1 cellular context compared by ENCODE assay signal in genomic region chr3:63855333-63855940, GRCh38.
TF ChIP-seq lines count a peak whose summit lies in the region.

No MANE protein-coding gene starts in this region.

TF ChIP-seq in IMR-90, 13 proteins besides CTCF, POLR2A, EP300 and RAD21:
- TF ChIP-seq RFX5 (IDR thresholded peaks at IDR 0.05; ENCODE audit: low read depth, low read length) (no peak), SMC3 (IDR thresholded peaks at IDR 0.05; ENCODE audit: low read depth, low read length) (no peak), NFE2L2 (IDR thresholded peaks at IDR 0.05; ENCODE audit: low read depth, low read length) (no peak), RCOR1 (IDR thresholded peaks at IDR 0.05; ENCODE audit: insufficient replicate concordance, low read length) (no peak), MAZ (IDR thresholded peaks at IDR 0.05; ENCODE audit: borderline replicate concordance, low read depth, low read length) (no peak), MAFK (IDR thresholded peaks at IDR 0.05; ENCODE audit: low read depth, low read length) (no peak), FOS (IDR thresholded peaks at IDR 0.05; ENCODE audit: low read depth, low read length) (no peak)
- TF ChIP-seq, protein P1, sequence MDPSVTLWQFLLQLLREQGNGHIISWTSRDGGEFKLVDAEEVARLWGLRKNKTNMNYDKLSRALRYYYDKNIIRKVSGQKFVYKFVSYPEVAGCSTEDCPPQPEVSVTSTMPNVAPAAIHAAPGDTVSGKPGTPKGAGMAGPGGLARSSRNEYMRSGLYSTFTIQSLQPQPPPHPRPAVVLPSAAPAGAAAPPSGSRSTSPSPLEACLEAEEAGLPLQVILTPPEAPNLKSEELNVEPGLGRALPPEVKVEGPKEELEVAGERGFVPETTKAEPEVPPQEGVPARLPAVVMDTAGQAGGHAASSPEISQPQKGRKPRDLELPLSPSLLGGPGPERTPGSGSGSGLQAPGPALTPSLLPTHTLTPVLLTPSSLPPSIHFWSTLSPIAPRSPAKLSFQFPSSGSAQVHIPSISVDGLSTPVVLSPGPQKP (IDR thresholded peaks at IDR 0.05; ENCODE audit: borderline replicate concordance, low read depth, low read length): no peak
